ENCODE assay signal across 1 cellular context in the genomic region with DNA sequence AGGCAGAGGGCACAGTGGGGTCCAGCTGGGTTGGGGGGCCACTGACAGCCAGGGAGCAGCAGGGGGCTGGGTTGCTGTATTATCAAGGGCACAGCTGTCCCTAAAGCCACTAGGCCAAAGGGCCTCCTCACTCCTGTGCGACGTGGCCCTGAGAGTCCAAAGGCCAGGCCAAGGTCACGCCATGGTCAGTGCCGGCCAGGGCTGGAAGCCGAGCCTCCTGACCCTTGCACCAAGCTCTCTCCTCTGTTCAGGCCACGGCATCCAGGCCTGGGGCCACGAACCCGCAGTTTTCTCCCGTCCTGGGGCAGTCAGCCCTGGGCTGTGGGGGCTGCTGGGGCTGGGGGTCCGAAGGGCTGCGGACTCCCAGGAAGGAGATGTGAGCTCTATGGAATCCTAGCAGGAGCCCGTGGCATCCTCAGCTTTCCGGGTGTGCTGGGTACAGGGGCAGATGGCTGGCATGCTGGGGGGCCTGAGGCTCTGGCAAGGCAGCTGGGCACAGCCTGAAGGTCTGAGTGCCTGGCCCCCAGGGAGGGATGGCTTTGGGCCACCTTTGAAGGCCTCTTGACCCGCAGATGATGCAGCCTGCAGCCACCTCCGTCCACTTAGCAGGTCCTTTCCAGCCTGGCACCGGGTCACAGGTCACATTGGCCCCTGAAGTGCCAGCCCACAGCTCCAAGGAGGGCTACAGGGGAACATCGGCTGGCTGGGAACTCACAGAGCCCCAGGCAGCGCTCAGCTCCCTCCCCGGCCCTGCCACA.
TF ChIP-seq lines count a peak whose summit lies in the region.

No MANE protein-coding gene starts in this region.

TF ChIP-seq in HepG2, 621 proteins besides CTCF, POLR2A, EP300 and RAD21 (continued from another document and continues in another):
- TF ChIP-seq, protein P1, sequence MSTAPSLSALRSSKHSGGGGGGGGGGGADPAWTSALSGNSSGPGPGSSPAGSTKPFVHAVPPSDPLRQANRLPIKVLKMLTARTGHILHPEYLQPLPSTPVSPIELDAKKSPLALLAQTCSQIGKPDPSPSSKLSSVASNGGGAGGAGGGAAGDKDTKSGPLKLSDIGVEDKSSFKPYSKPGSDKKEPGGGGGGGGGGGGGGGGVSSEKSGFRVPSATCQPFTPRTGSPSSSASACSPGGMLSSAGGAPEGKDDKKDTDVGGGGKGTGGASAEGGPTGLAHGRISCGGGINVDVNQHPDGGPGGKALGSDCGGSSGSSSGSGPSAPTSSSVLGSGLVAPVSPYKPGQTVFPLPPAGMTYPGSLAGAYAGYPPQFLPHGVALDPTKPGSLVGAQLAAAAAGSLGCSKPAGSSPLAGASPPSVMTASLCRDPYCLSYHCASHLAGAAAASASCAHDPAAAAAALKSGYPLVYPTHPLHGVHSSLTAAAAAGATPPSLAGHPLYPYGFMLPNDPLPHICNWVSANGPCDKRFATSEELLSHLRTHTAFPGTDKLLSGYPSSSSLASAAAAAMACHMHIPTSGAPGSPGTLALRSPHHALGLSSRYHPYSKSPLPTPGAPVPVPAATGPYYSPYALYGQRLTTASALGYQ (CRISPR knock-in tag; IDR thresholded peaks at IDR 0.05): no peak
- no peak for TF ChIP-seq FLYWCH1 (CRISPR knock-in tag; IDR thresholded peaks at IDR 0.05)
- TF ChIP-seq MED13 (CRISPR knock-in tag; IDR thresholded peaks at IDR 0.05): peak; percentile 51; the same call in 1 of the 2 replicates
- no peak for TF ChIP-seq ZFP62 (CRISPR knock-in tag; IDR thresholded peaks at IDR 0.05)
- peak; percentile 84 for TF ChIP-seq KMT2A (CRISPR knock-in tag; IDR thresholded peaks at IDR 0.05)
- TF ChIP-seq, protein P2, sequence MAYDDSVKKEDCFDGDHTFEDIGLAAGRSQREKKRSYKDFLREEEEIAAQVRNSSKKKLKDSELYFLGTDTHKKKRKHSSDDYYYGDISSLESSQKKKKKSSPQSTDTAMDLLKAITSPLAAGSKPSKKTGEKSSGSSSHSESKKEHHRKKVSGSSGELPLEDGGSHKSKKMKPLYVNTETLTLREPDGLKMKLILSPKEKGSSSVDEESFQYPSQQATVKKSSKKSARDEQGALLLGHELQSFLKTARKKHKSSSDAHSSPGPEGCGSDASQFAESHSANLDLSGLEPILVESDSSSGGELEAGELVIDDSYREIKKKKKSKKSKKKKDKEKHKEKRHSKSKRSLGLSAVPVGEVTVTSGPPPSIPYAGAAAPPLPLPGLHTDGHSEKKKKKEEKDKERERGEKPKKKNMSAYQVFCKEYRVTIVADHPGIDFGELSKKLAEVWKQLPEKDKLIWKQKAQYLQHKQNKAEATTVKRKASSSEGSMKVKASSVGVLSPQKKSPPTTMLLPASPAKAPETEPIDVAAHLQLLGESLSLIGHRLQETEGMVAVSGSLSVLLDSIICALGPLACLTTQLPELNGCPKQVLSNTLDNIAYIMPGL (CRISPR knock-in tag; IDR thresholded peaks at IDR 0.05; ENCODE audit: borderline replicate concordance in 1 of 2, low read depth in 1 of 2): peak in 1 of 2 experiments; percentile 27; a peak in 1 of 4 replicates
- TF ChIP-seq, protein P3, sequence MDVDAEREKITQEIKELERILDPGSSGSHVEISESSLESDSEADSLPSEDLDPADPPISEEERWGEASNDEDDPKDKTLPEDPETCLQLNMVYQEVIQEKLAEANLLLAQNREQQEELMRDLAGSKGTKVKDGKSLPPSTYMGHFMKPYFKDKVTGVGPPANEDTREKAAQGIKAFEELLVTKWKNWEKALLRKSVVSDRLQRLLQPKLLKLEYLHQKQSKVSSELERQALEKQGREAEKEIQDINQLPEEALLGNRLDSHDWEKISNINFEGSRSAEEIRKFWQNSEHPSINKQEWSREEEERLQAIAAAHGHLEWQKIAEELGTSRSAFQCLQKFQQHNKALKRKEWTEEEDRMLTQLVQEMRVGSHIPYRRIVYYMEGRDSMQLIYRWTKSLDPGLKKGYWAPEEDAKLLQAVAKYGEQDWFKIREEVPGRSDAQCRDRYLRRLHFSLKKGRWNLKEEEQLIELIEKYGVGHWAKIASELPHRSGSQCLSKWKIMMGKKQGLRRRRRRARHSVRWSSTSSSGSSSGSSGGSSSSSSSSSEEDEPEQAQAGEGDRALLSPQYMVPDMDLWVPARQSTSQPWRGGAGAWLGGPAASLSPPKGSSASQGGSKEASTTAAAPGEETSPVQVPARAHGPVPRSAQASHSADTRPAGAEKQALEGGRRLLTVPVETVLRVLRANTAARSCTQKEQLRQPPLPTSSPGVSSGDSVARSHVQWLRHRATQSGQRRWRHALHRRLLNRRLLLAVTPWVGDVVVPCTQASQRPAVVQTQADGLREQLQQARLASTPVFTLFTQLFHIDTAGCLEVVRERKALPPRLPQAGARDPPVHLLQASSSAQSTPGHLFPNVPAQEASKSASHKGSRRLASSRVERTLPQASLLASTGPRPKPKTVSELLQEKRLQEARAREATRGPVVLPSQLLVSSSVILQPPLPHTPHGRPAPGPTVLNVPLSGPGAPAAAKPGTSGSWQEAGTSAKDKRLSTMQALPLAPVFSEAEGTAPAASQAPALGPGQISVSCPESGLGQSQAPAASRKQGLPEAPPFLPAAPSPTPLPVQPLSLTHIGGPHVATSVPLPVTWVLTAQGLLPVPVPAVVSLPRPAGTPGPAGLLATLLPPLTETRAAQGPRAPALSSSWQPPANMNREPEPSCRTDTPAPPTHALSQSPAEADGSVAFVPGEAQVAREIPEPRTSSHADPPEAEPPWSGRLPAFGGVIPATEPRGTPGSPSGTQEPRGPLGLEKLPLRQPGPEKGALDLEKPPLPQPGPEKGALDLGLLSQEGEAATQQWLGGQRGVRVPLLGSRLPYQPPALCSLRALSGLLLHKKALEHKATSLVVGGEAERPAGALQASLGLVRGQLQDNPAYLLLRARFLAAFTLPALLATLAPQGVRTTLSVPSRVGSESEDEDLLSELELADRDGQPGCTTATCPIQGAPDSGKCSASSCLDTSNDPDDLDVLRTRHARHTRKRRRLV (CRISPR knock-in tag; IDR thresholded peaks at IDR 0.05): no peak
- no peak for TF ChIP-seq ARNT2 (CRISPR knock-in tag; IDR thresholded peaks at IDR 0.05; ENCODE audit: low read depth)
- 0 out of 2 replicates have a peak, but pooled peaks have one; percentile 10 for TF ChIP-seq ZBTB21 (CRISPR knock-in tag; IDR thresholded peaks at IDR 0.05)
- peak; percentile 95 for TF ChIP-seq ZNF296 (CRISPR knock-in tag; conservative IDR thresholded peaks at IDR 0.05)
- no peak for TF ChIP-seq KAT2B (IDR thresholded peaks at IDR 0.05; ENCODE audit: borderline replicate concordance, low read depth, low read length)
- no peak for TF ChIP-seq STAT5B (CRISPR knock-in tag; IDR thresholded peaks at IDR 0.05)
- no peak for TF ChIP-seq SNRNP70 (IDR thresholded peaks at IDR 0.05; ENCODE audit: low read depth, low read length)
- TF ChIP-seq ZNF761 (CRISPR knock-in tag; conservative IDR thresholded peaks at IDR 0.05): 0 out of 2 replicates have a peak, but pooled peaks have one; percentile 68
- TF ChIP-seq, protein P4, sequence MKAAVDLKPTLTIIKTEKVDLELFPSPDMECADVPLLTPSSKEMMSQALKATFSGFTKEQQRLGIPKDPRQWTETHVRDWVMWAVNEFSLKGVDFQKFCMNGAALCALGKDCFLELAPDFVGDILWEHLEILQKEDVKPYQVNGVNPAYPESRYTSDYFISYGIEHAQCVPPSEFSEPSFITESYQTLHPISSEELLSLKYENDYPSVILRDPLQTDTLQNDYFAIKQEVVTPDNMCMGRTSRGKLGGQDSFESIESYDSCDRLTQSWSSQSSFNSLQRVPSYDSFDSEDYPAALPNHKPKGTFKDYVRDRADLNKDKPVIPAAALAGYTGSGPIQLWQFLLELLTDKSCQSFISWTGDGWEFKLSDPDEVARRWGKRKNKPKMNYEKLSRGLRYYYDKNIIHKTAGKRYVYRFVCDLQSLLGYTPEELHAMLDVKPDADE (CRISPR knock-in tag; IDR thresholded peaks at IDR 0.05): no peak
- TF ChIP-seq ZNF570 (CRISPR knock-in tag; IDR thresholded peaks at IDR 0.05; ENCODE audit: borderline replicate concordance): no peak
- TF ChIP-seq, protein P5, sequence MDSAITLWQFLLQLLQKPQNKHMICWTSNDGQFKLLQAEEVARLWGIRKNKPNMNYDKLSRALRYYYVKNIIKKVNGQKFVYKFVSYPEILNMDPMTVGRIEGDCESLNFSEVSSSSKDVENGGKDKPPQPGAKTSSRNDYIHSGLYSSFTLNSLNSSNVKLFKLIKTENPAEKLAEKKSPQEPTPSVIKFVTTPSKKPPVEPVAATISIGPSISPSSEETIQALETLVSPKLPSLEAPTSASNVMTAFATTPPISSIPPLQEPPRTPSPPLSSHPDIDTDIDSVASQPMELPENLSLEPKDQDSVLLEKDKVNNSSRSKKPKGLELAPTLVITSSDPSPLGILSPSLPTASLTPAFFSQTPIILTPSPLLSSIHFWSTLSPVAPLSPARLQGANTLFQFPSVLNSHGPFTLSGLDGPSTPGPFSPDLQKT (CRISPR knock-in tag; IDR thresholded peaks at IDR 0.05; ENCODE audit: borderline replicate concordance): 0 out of 2 replicates have a peak, but pooled peaks have one; percentile 30
- TF ChIP-seq PLRG1 (conservative IDR thresholded peaks at IDR 0.05): no peak
- peak; percentile 51 for TF ChIP-seq YY1 (IDR thresholded peaks at IDR 0.05; ENCODE audit: insufficient read depth, insufficient replicate concordance, low read depth, low read length)
- TF ChIP-seq, protein P6, sequence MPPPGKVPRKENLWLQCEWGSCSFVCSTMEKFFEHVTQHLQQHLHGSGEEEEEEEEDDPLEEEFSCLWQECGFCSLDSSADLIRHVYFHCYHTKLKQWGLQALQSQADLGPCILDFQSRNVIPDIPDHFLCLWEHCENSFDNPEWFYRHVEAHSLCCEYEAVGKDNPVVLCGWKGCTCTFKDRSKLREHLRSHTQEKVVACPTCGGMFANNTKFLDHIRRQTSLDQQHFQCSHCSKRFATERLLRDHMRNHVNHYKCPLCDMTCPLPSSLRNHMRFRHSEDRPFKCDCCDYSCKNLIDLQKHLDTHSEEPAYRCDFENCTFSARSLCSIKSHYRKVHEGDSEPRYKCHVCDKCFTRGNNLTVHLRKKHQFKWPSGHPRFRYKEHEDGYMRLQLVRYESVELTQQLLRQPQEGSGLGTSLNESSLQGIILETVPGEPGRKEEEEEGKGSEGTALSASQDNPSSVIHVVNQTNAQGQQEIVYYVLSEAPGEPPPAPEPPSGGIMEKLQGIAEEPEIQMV (CRISPR knock-in tag; IDR thresholded peaks at IDR 0.05; ENCODE audit: low read depth): 0 out of 2 replicates have a peak, but pooled peaks have one; percentile 19
- TF ChIP-seq, protein P7, sequence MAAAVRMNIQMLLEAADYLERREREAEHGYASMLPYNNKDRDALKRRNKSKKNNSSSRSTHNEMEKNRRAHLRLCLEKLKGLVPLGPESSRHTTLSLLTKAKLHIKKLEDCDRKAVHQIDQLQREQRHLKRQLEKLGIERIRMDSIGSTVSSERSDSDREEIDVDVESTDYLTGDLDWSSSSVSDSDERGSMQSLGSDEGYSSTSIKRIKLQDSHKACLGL (CRISPR knock-in tag; IDR thresholded peaks at IDR 0.05): no peak; the same call in 1 of the 2 replicates
- TF ChIP-seq, protein P8, sequence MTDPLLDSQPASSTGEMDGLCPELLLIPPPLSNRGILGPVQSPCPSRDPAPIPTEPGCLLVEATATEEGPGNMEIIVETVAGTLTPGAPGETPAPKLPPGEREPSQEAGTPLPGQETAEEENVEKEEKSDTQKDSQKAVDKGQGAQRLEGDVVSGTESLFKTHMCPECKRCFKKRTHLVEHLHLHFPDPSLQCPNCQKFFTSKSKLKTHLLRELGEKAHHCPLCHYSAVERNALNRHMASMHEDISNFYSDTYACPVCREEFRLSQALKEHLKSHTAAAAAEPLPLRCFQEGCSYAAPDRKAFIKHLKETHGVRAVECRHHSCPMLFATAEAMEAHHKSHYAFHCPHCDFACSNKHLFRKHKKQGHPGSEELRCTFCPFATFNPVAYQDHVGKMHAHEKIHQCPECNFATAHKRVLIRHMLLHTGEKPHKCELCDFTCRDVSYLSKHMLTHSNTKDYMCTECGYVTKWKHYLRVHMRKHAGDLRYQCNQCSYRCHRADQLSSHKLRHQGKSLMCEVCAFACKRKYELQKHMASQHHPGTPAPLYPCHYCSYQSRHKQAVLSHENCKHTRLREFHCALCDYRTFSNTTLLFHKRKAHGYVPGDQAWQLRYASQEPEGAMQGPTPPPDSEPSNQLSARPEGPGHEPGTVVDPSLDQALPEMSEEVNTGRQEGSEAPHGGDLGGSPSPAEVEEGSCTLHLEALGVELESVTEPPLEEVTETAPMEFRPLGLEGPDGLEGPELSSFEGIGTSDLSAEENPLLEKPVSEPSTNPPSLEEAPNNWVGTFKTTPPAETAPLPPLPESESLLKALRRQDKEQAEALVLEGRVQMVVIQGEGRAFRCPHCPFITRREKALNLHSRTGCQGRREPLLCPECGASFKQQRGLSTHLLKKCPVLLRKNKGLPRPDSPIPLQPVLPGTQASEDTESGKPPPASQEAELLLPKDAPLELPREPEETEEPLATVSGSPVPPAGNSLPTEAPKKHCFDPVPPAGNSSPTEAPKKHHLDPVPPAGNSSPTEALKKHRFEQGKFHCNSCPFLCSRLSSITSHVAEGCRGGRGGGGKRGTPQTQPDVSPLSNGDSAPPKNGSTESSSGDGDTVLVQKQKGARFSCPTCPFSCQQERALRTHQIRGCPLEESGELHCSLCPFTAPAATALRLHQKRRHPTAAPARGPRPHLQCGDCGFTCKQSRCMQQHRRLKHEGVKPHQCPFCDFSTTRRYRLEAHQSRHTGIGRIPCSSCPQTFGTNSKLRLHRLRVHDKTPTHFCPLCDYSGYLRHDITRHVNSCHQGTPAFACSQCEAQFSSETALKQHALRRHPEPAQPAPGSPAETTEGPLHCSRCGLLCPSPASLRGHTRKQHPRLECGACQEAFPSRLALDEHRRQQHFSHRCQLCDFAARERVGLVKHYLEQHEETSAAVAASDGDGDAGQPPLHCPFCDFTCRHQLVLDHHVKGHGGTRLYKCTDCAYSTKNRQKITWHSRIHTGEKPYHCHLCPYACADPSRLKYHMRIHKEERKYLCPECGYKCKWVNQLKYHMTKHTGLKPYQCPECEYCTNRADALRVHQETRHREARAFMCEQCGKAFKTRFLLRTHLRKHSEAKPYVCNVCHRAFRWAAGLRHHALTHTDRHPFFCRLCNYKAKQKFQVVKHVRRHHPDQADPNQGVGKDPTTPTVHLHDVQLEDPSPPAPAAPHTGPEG (CRISPR knock-in tag; IDR thresholded peaks at IDR 0.05): no peak
- TF ChIP-seq NR1H2 (CRISPR knock-in tag; IDR thresholded peaks at IDR 0.05; ENCODE audit: borderline replicate concordance, low read depth): no peak
- no peak for TF ChIP-seq NCOA1 (CRISPR knock-in tag; IDR thresholded peaks at IDR 0.05)
- peak; percentile 90 for TF ChIP-seq NR2F6 (IDR thresholded peaks at IDR 0.05)
- TF ChIP-seq NR2F6 (CRISPR knock-in tag; IDR thresholded peaks at IDR 0.05): peak; percentile 97
- no peak; the same call in 1 of the 2 replicates for TF ChIP-seq ZNF614 (CRISPR knock-in tag; IDR thresholded peaks at IDR 0.05; ENCODE audit: borderline replicate concordance)
- TF ChIP-seq ZNF781 (CRISPR knock-in tag; IDR thresholded peaks at IDR 0.05; ENCODE audit: borderline replicate concordance, not compliant biosample characterization): peak; percentile 92
- TF ChIP-seq PHF8 (CRISPR knock-in tag; IDR thresholded peaks at IDR 0.05): peak; percentile 53
- TF ChIP-seq, protein P9, sequence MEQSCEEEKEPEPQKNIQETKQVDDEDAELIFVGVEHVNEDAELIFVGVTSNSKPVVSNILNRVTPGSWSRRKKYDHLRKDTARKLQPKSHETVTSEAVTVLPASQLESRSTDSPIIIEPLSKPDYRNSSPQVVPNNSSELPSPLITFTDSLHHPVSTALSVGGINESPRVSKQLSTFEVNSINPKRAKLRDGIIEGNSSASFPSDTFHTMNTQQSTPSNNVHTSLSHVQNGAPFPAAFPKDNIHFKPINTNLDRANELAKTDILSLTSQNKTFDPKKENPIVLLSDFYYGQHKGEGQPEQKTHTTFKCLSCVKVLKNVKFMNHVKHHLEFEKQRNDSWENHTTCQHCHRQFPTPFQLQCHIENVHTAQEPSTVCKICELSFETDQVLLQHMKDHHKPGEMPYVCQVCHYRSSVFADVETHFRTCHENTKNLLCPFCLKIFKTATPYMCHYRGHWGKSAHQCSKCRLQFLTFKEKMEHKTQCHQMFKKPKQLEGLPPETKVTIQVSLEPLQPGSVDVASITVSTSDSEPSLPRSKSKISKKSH (CRISPR knock-in tag; IDR thresholded peaks at IDR 0.05; ENCODE audit: borderline replicate concordance): peak; percentile 62; the same call in 1 of the 2 replicates
- no peak for TF ChIP-seq TAF15 (IDR thresholded peaks at IDR 0.05; ENCODE audit: low read depth, low read length, poor library complexity, severe bottlenecking)
- TF ChIP-seq ZSCAN30 (CRISPR knock-in tag; IDR thresholded peaks at IDR 0.05): no peak
